25 cellular contexts compared by ENCODE assay signal in the genomic region with DNA sequence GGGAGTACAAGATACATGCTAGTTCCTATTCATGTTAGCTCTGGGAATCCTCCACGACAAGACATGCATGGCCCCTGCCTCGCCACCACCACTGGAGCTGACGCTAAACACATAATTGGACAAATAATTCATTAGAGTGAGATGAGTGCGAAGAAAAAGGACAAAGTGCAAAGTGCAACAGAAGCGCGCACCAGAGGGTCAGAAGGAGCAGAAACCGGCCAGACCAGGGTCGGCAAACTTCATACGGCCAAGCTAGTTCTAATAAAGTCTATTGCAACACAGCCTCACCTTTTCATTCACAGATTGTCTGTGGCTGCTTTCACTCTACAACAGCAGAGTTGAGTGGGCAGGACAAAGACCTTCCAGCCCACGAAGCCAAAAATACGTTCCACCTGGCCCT.
"Had no signal": no experiment of that assay in that cellular context is flagged by ENCODE, and none has a peak within 500 bp of the region (broad histone marks: within the 10 kb centered on the region; RNA-seq: fewer than 3 reads in every experiment).

No MANE protein-coding gene starts in this region.

- H3K27me3 ChIP-seq: colonic mucosa, esophagus squamous epithelium, gastrocnemius medialis, heart right ventricle had no signal

- DNase-seq: colonic mucosa; cortex of kidney; effector CD8-positive, alpha-beta T cell; effector memory CD8-positive, alpha-beta T cell; endodermal cell; erythroblast; esophagus squamous epithelium; foreskin fibroblast; foreskin melanocyte; gastrocnemius medialis; glutamatergic neuron; head of caudate nucleus; heart right ventricle; hippocampal formation; left cardiac atrium; left ventricle myocardium inferior; lower lobe of right lung; mesenchymal stem cell; mucosa of descending colon; naive B cell had no signal

- H3K27ac ChIP-seq: colonic mucosa, epithelial cell of prostate, esophagus squamous epithelium, gastrocnemius medialis, heart right ventricle, left ventricle myocardium inferior, lower lobe of right lung had no signal

- H3K4me1 ChIP-seq: colonic mucosa, esophagus squamous epithelium, gastrocnemius medialis, heart right ventricle, left ventricle myocardium inferior, lower lobe of right lung had no signal

- H3K9me3 ChIP-seq: colonic mucosa, esophagus squamous epithelium, gastrocnemius medialis, heart right ventricle, left ventricle myocardium inferior, lower lobe of right lung, mucosa of descending colon had no signal

- ATAC-seq: effector memory CD8-positive, alpha-beta T cell; esophagus mucosa; gastrocnemius medialis; heart right ventricle; left cardiac atrium; lower lobe of right lung had no signal

- FAIRE-seq: endometrium, islet of Langerhans, keratinocyte had no signal

- H3K36me3 ChIP-seq: colonic mucosa, esophagus squamous epithelium, gastrocnemius medialis, heart right ventricle, left ventricle myocardium inferior, lower lobe of right lung had no signal

- H3K4me3 ChIP-seq: colonic mucosa, esophagus squamous epithelium, gastrocnemius medialis, heart right ventricle, left ventricle myocardium inferior, lower lobe of right lung, mucosa of descending colon had no signal
